In genomic region chr5:141174291-141175104, GRCh38 we compare ENCODE assay signal across 3 cellular contexts. TPM values are rescaled to one million over a fixed set of nuclear protein-coding genes. Genes with fewer than 3 reads are reported as not detected.
"Had no signal": no experiment of that assay in that cellular context is flagged by ENCODE, and none has a peak within 500 bp of the region (broad histone marks: within the 10 kb centered on the region; RNA-seq: fewer than 3 reads in every experiment).

No MANE protein-coding gene starts in this region.

RNA-seq across cellular contexts. Expression of gene PCDHB7, which starts 2.1 kb away (rescaled TPM):
- total RNA-seq: naive thymus-derived CD8-positive, alpha-beta T cell; natural killer cell; natural killer cell treated with Interleukin-12 subunit alpha and Interleukin-12 subunit beta and Interleukin-15 and Interleukin-18, amount 100 ng/mL, for 72 hours had no signal
- polyA plus RNA-seq: naive thymus-derived CD8-positive, alpha-beta T cell had no signal

RNA-seq across cellular contexts. Expression of gene PCDHB8, which starts 3.1 kb away (rescaled TPM):
- total RNA-seq: naive thymus-derived CD8-positive, alpha-beta T cell; natural killer cell; natural killer cell treated with Interleukin-12 subunit alpha and Interleukin-12 subunit beta and Interleukin-15 and Interleukin-18, amount 100 ng/mL, for 72 hours had no signal
- polyA plus RNA-seq: naive thymus-derived CD8-positive, alpha-beta T cell had no signal

RNA-seq across cellular contexts. Expression of gene PCDHB16, which starts 7.7 kb away (rescaled TPM):
- total RNA-seq: naive thymus-derived CD8-positive, alpha-beta T cell; natural killer cell; natural killer cell treated with Interleukin-12 subunit alpha and Interleukin-12 subunit beta and Interleukin-15 and Interleukin-18, amount 100 ng/mL, for 72 hours had no signal
- polyA plus RNA-seq: naive thymus-derived CD8-positive, alpha-beta T cell had no signal

RNA-seq across cellular contexts. Expression of gene PCDHB9, which starts 12.5 kb away (rescaled TPM):
- total RNA-seq: naive thymus-derived CD8-positive, alpha-beta T cell had no signal
- polyA plus RNA-seq: naive thymus-derived CD8-positive, alpha-beta T cell had no signal

RNA-seq across cellular contexts. Expression of gene PCDHB10, which starts 17.7 kb away (rescaled TPM):
- total RNA-seq: naive thymus-derived CD8-positive, alpha-beta T cell; natural killer cell treated with Interleukin-12 subunit alpha and Interleukin-12 subunit beta and Interleukin-15 and Interleukin-18, amount 100 ng/mL, for 72 hours had no signal
- polyA plus RNA-seq: naive thymus-derived CD8-positive, alpha-beta T cell had no signal
